9 cellular contexts compared by ENCODE assay signal in the genomic region with DNA sequence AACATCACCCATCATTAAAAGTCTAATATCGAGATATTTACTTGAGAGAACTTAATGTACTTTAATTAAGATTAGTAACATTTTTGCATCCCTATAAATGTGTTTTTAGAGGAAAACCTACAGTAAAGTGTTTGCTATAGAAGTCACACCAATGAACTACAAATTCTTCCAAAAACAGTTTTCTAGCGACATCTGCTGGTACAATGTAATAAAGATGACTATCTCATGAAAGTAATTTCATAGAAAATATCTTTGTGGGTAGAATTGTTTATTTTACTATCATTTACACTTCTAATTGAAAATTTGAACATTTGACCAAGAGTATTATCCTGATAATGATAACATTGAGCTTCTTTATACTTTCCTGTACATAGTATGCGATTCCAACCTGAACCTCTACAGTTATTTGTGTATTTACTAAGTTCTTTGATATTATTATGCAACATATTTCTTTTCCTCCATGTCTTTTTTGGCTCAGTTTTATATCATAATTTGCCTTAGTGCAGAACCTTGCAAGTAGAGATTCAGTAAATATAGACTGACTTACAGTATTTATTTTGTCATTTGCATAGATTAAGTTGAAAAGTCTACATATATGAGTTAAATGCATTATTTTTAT.
A peak's percentile ranks its signal among the peaks of the same experiment; 100 is the strongest.
DNase-seq lines count a peak whose midpoint lies in the region; ATAC-seq and TF ChIP-seq lines count a peak whose summit lies in the region.
"Had no signal": no experiment of that assay in that cellular context is flagged by ENCODE, and none has a peak within 500 bp of the region (broad histone marks: within the 10 kb centered on the region; RNA-seq: fewer than 3 reads in every experiment).

No MANE protein-coding gene starts in this region.

- peak; percentile 50 for TF ChIP-seq CTCF in fibroblast of the aortic adventitia (IDR thresholded peaks at IDR 0.05; ENCODE audit: insufficient read depth, low read length)

- no peak for ATAC-seq in HG02938 (IDR thresholded peaks at IDR 0.05; ENCODE audit: unreplicated experiment)

- H3K4me3 ChIP-seq in fibroblast of the aortic adventitia (ENCODE audit: low read depth, low read length): no peak overlapping the region

- DNase-seq in NCI-H82 (lab: John Stamatoyannopoulos, UW) (peak; percentile 74), NCI-H82 treated with DMSO at 0.1 percent for 48 hours (lab: John Stamatoyannopoulos, UW; ENCODE audit: unreplicated experiment) (no peak), M059J (ENCODE audit: low read depth) (peak; percentile 68), SHP77 treated with DMSO at 0.1 percent for 48 hours (lab: John Stamatoyannopoulos, UW) (peak; percentile 27), fibroblast of the aortic adventitia (ENCODE audit: low read depth) (peak; percentile 84), pons (ENCODE audit: low spot score) (peak; percentile 64), GM19238 (ENCODE audit: insufficient read length, low spot score) (no peak)
- DNase-seq: activated naive CD8-positive, alpha-beta T cell treated with anti-CD3 and anti-CD28 coated beads, Interleukin-2, amount 10 ng/mL, durations not matched to agents 7 days and 5 days had no signal

Comparison
In these comparisons a context has a peak if more than half of its experiments do, and no peak if none do; other contexts are left out.
1. DNase-seq: peak in NCI-H82 (single experiment), M059J (single experiment), SHP77 treated with DMSO at 0.1 percent for 48 hours (single experiment), fibroblast of the aortic adventitia (single experiment) and pons (single experiment); none in NCI-H82 treated with DMSO at 0.1 percent for 48 hours (single experiment) and GM19238 (single experiment).